Comparison of ENCODE assay signal across 11 cellular contexts in genomic region chrX:115018040-115018647, GRCh38. TPM values are rescaled to one million over a fixed set of nuclear protein-coding genes. Genes with fewer than 3 reads are reported as not detected.
DNase-seq lines count a peak whose midpoint lies in the region; ATAC-seq and TF ChIP-seq lines count a peak whose summit lies in the region.
"Had no signal": no experiment of that assay in that cellular context is flagged by ENCODE, and none has a peak within 500 bp of the region (broad histone marks: within the 10 kb centered on the region; RNA-seq: fewer than 3 reads in every experiment).

No MANE protein-coding gene starts in this region.

- TF ChIP-seq CTCF in endothelial cell (IDR thresholded peaks at IDR 0.05; ENCODE audit: unreplicated experiment): peak; percentile 72
- TF ChIP-seq CTCF in progenitor cell of endocrine pancreas (IDR thresholded peaks at IDR 0.05; ENCODE audit: unreplicated experiment): peak; percentile 63

- H3K4me3 Mint-ChIP-seq in endothelial cell (ENCODE audit: unreplicated experiment) (no peak overlapping the region), progenitor cell of endocrine pancreas (ENCODE audit: low read depth) (no peak overlapping the region), immature natural killer cell (no peak overlapping the region)

- no peak overlapping the region for H3K9ac ChIP-seq in NT2/D1 (ENCODE audit: insufficient read length, low read depth)

- intact Hi-C loops in sciatic nerve (cut with DNase I): no loop called here

- H3K4me3 ChIP-seq in NT2/D1 (ENCODE audit: insufficient read length, low read depth): no peak overlapping the region
- H3K4me3 ChIP-seq: MG63 had no signal

- H3K36me3 Mint-ChIP-seq in endothelial cell (ENCODE audit: low read depth, unreplicated experiment): no peaks in the 10 kb centered on the region
- H3K36me3 Mint-ChIP-seq in progenitor cell of endocrine pancreas (ENCODE audit: insufficient read depth): no peaks in the 10 kb centered on the region
- no peaks in the 10 kb centered on the region for H3K36me3 Mint-ChIP-seq in immature natural killer cell

- H3K27ac Mint-ChIP-seq in endothelial cell (ENCODE audit: unreplicated experiment) (no peak overlapping the region), progenitor cell of endocrine pancreas (no peak overlapping the region), immature natural killer cell (no peak overlapping the region)

- no peaks in the 10 kb centered on the region for H3K9me3 Mint-ChIP-seq in endothelial cell (ENCODE audit: unreplicated experiment)
- H3K9me3 Mint-ChIP-seq in progenitor cell of endocrine pancreas (ENCODE audit: low read depth): peaks cover 5% of the 10 kb centered on the region
- peaks cover 0 to 2% (median 0%) of the 10 kb centered on the region in 6 donors for H3K9me3 Mint-ChIP-seq in immature natural killer cell

- no peaks in the 10 kb centered on the region for H3K36me3 ChIP-seq in NT2/D1 (ENCODE audit: insufficient read depth, insufficient read length, low read length)
- H3K36me3 ChIP-seq: MG63 had no signal

- H3K27me3 ChIP-seq in NT2/D1 (ENCODE audit: insufficient read depth, insufficient read length): no peaks in the 10 kb centered on the region
- H3K27me3 ChIP-seq: MG63 had no signal

- no peaks in the 10 kb centered on the region for H3K9me3 ChIP-seq in NT2/D1 (ENCODE audit: insufficient read depth, low read length)
- H3K9me3 ChIP-seq: MG63 had no signal

- DNase-seq in activated CD4-positive, alpha-beta T cell treated with anti-CD3 and anti-CD28 coated beads for 48 hours: peak; percentile 3
- no peak for DNase-seq in activated CD4-positive, alpha-beta T cell treated with anti-CD3 and anti-CD28 coated beads, Interleukin-2, amount 50 U/mL, for 1 hour
- DNase-seq in NT2/D1 (ENCODE audit: low read depth, low spot score): peak; percentile 5
- DNase-seq in endothelial cell (ENCODE audit: low spot score): no peak
- DNase-seq in progenitor cell of endocrine pancreas (ENCODE audit: low spot score, unreplicated experiment): no peak
- no peak for DNase-seq in sciatic nerve (ENCODE audit: low spot score)
- no peak for DNase-seq in immature natural killer cell
- DNase-seq: NCI-H526 treated with DMSO at 0.1 percent for 48 hours had no signal

- no peaks in the 10 kb centered on the region for H3K27me3 Mint-ChIP-seq in endothelial cell (ENCODE audit: unreplicated experiment)
- H3K27me3 Mint-ChIP-seq in progenitor cell of endocrine pancreas: no peaks in the 10 kb centered on the region
- H3K27me3 Mint-ChIP-seq in immature natural killer cell (ENCODE audit: low read depth in 3 of 3): peaks cover 0 to 10% (median 2%) of the 10 kb centered on the region in 3 donors

- H3K4me1 ChIP-seq in NT2/D1 (ENCODE audit: insufficient read depth, insufficient read length): no peaks in the 10 kb centered on the region

- ATAC-seq in sciatic nerve (no peak), HG03457 (IDR thresholded peaks at IDR 0.05; ENCODE audit: unreplicated experiment) (no peak)

- H3K4me1 Mint-ChIP-seq in endothelial cell (ENCODE audit: unreplicated experiment) (no peaks in the 10 kb centered on the region), progenitor cell of endocrine pancreas (ENCODE audit: low read depth) (no peaks in the 10 kb centered on the region), immature natural killer cell (no peaks in the 10 kb centered on the region)

RNA-seq across cellular contexts. Expression of gene IL13RA2, which starts 0.7 kb away (rescaled TPM):
- total RNA-seq in endothelial cell (ENCODE audit: unreplicated experiment) (not detected), progenitor cell of endocrine pancreas (not detected in 2 replicates), sciatic nerve (1.5 TPM)
- not detected for polyA plus RNA-seq in immature natural killer cell
- total RNA-seq: mesenteric fat pad had no signal

Comparison
In these comparisons a context has a peak if more than half of its experiments do, and no peak if none do; other contexts are left out.
1. DNase-seq: peak in activated CD4-positive, alpha-beta T cell treated with anti-CD3 and anti-CD28 coated beads for 48 hours (single experiment) and NT2/D1 (single experiment); none in activated CD4-positive, alpha-beta T cell treated with anti-CD3 and anti-CD28 coated beads, Interleukin-2, amount 50 U/mL, for 1 hour (single experiment), endothelial cell (single experiment), progenitor cell of endocrine pancreas (single experiment), sciatic nerve (single experiment) and immature natural killer cell (0 of 3).